ENCODE assay signal across 8 cellular contexts in the genomic region with DNA sequence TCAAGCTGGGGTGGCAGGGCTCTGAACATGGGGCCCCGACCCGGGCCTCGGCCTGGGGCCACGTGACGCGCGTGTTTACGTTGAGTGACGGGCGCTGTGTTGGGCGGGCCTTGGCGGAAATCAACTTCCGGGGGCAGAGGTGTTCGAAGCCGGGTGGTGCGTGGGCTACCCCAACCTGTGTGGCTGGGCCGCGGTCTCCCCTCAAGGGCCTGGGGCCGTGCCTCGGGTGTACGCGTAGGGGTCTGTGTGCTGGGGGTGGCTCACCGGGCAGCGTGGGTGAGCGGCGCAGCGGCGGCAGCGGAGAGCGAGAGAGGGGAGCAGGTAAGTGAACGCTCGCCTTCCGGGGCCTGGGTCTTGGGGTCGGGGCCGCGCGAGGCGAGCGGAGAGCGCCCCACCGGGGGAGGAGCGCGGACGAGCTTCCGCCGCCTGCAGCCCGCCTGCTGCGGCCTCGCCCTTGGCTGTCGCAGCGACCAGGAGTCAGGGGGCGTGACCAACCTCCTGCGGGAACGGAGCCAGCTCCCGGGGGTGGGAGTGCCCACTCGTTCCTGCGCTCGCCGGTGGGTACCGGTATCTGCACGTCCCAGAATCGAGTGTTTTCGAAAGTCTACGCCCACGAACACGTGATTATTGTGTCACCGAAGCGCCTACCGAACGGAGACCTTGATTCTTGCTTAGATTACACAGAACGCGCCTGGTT. TPM values are rescaled to one million over a fixed set of nuclear protein-coding genes. Genes with fewer than 3 reads are reported as not detected.
DNase-seq lines count a peak whose midpoint lies in the region; ATAC-seq, FAIRE-seq and TF ChIP-seq lines count a peak whose summit lies in the region.

A gene with protein sequence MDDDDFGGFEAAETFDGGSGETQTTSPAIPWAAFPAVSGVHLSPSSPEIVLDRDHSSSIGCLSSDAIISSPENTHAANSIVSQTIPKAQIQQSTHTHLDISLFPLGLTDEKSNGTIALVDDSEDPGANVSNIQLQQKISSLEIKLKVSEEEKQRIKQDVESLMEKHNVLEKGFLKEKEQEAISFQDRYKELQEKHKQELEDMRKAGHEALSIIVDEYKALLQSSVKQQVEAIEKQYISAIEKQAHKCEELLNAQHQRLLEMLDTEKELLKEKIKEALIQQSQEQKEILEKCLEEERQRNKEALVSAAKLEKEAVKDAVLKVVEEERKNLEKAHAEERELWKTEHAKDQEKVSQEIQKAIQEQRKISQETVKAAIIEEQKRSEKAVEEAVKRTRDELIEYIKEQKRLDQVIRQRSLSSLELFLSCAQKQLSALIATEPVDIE (plus strand): TSS at position 136 of the 697 bp plus-strand sequence. CDS start 66,760 bp downstream, outside the sequence.

- H3K4me3 ChIP-seq in adrenal gland (peak within 1 kb of the TSS; percentile 36 to 72 (median 58)), prostate gland (peak within 1 kb of the TSS; percentile 82 to 87), urinary bladder (ENCODE audit: low read depth, low read length) (peak within 1 kb of the TSS; percentile 78)

- H3K36me3 ChIP-seq in adrenal gland (replicated peaks in 1 of 2) (no peaks in the 10 kb centered on the region), prostate gland (no peaks in the 10 kb centered on the region), urinary bladder (ENCODE audit: insufficient read depth) (no peaks in the 10 kb centered on the region)

- ATAC-seq in HG02678 (IDR thresholded peaks at IDR 0.05; ENCODE audit: unreplicated experiment) (peak; percentile 88), left cardiac atrium (peak; percentile 95 to 96)

- H3K27ac ChIP-seq in adrenal gland (peak within 1 kb of the TSS; percentile 88 to 99 (median 95)), prostate gland (peak within 1 kb of the TSS; percentile 95 to 96), urinary bladder (ENCODE audit: low read depth) (peak within 1 kb of the TSS; percentile 100)

- TF ChIP-seq CTCF in adrenal gland (IDR thresholded peaks at IDR 0.05) (peak in 3 of 6 experiments; percentile 11 to 27 (median 21)), prostate gland (IDR thresholded peaks at IDR 0.05) (peak in 2 of 4 experiments; percentile 13 to 22)

- TF ChIP-seq POLR2A in GM12892 (IDR thresholded peaks at IDR 0.05; ENCODE audit: low read depth, low read length) (peak; percentile 70; the same call in 1 of the 2 replicates), adrenal gland (IDR thresholded peaks at IDR 0.05) (peak; percentile 48 to 70), prostate gland (IDR thresholded peaks at IDR 0.05) (peak; percentile 42)

- H3K4me1 ChIP-seq in adrenal gland (replicated peaks in 1 of 2): peaks cover 7 to 19% of the 10 kb centered on the region in 2 donors
- H3K4me1 ChIP-seq in prostate gland (replicated peaks): no peaks in the 10 kb centered on the region
- H3K4me1 ChIP-seq in urinary bladder (ENCODE audit: insufficient read depth): no peaks in the 10 kb centered on the region

- H3K9me3 ChIP-seq in adrenal gland (replicated peaks in 1 of 3) (no peaks in the 10 kb centered on the region), prostate gland (no peaks in the 10 kb centered on the region)

- DNase-seq in GM12892 (ENCODE audit: insufficient read length) (peak; percentile 68), NCI-H1105 treated with DMSO at 0.1 percent for 48 hours (lab: John Stamatoyannopoulos, UW) (peak; percentile 85), T-helper 1 cell (peak; percentile 86 to 92 (median 90)), adrenal gland (peak; percentile 91 to 95 (median 93)), left cardiac atrium (peak; percentile 87), prostate gland (ENCODE audit: low spot score) (peak; percentile 80)

- intact Hi-C loops in adrenal gland (cut with DNase I): no loop called here
- intact Hi-C loops in left cardiac atrium (cut with DNase I): no loop called here
- intact Hi-C loops in prostate gland (cut with DNase I): loop anchor here (5.0 kb wide), 1 partner anchor 37 kb away; no protein-coding TSS in a partner anchor

- 0% methylated on average over 18 to 72 of the region's 72 CpGs for WGBS in adrenal gland, 4 donors
- under 1% methylated on average over 39 of the region's 72 CpGs for WGBS in prostate gland
- WGBS in urinary bladder: under 1% methylated on average over 72 of the region's 72 CpGs

- FAIRE-seq in GM12892 (lab: Jason Lieb, UNC): peak; percentile 95

- H3K27me3 ChIP-seq in adrenal gland (no peaks in the 10 kb centered on the region), prostate gland (replicated peaks; ENCODE audit: insufficient read depth) (no peaks in the 10 kb centered on the region)

RNA-seq across cellular contexts. Expression of the gene that starts here (rescaled TPM):
- polyA plus RNA-seq in GM12892 (2012; ENCODE audit: missing spikeins): 14.9 TPM
- total RNA-seq in adrenal gland (10 to 100 TPM; 24.2 to 39.6 (median 32.4) TPM), left cardiac atrium (10 to 100 TPM; 34.3 to 43.6 TPM), prostate gland (10 to 100 TPM; 25.3 to 42.4 TPM), urinary bladder (53.5 TPM)
- polyA plus RNA-seq in adrenal gland (10 to 100 TPM in 2 of 3 donors, 1 to 10 TPM in 1; 9.1 to 56.7 (median 51.6) TPM), urinary bladder (26.2 TPM)

Comparison
In these comparisons a context has a peak if more than half of its experiments do, and no peak if none do; other contexts are left out.
1. Peak in every context shown above with its lines: DNase-seq, ATAC-seq, H3K4me3 ChIP-seq and H3K27ac ChIP-seq.